In genomic region chr7:9921326-9921725, GRCh38 we compare ENCODE assay signal across 19 cellular contexts.
"Had no signal": no experiment of that assay in that cellular context is flagged by ENCODE, and none has a peak within 500 bp of the region (broad histone marks: within the 10 kb centered on the region; RNA-seq: fewer than 3 reads in every experiment).

No MANE protein-coding gene starts in this region.

- H3K36me3 ChIP-seq: esophagus muscularis mucosa, gastrocnemius medialis, heart right ventricle, left lung, lower lobe of right lung, right lobe of liver, tibial artery, upper lobe of right lung, vagina had no signal

- H3K27ac ChIP-seq: coronary artery, dorsolateral prefrontal cortex, epithelial cell of prostate, esophagus muscularis mucosa, gastrocnemius medialis, heart right ventricle, left lung, lower lobe of right lung, psoas muscle, right lobe of liver, tibial artery, upper lobe of right lung, vagina had no signal

- DNase-seq: dorsolateral prefrontal cortex; effector memory CD4-positive, alpha-beta T cell; gastrocnemius medialis; heart right ventricle; hypothalamus; islet precursor cell; left lung; lower lobe of right lung; naive B cell; psoas muscle; retina; right lobe of liver; stimulated activated CD4-positive, alpha-beta T cell treated with anti-CD3 and anti-CD28 coated beads, Interleukin-4, amount 100 ng/mL, for 24 hours; tibial artery; upper lobe of right lung had no signal

- H3K27me3 ChIP-seq: dorsolateral prefrontal cortex, esophagus muscularis mucosa, gastrocnemius medialis, heart right ventricle, left lung, right lobe of liver, tibial artery, upper lobe of right lung, vagina had no signal

- H3K4me3 ChIP-seq: coronary artery, dorsolateral prefrontal cortex, esophagus muscularis mucosa, gastrocnemius medialis, heart right ventricle, left lung, lower lobe of right lung, psoas muscle, right lobe of liver, tibial artery, upper lobe of right lung, vagina had no signal

- H3K4me1 ChIP-seq: esophagus muscularis mucosa, gastrocnemius medialis, heart right ventricle, left lung, lower lobe of right lung, psoas muscle, right lobe of liver, tibial artery, upper lobe of right lung, vagina had no signal

- H3K9me3 ChIP-seq: esophagus muscularis mucosa, gastrocnemius medialis, lower lobe of right lung, right lobe of liver, tibial artery, upper lobe of right lung, vagina had no signal
